In genomic region chr3:37992271-37993066, GRCh38 we compare ENCODE assay signal across 13 cellular contexts. TPM values are rescaled to one million over a fixed set of nuclear protein-coding genes. Genes with fewer than 3 reads are reported as not detected.
DNase-seq lines count a peak whose midpoint lies in the region; ATAC-seq and TF ChIP-seq lines count a peak whose summit lies in the region.
"Had no signal": no experiment of that assay in that cellular context is flagged by ENCODE, and none has a peak within 500 bp of the region (broad histone marks: within the 10 kb centered on the region; RNA-seq: fewer than 3 reads in every experiment).

No MANE protein-coding gene starts in this region.

- peak overlapping the region; percentile 17 for H3K27ac ChIP-seq in upper lobe of right lung

- no peak for ATAC-seq in Right ventricle myocardium superior (ENCODE audit: poor library complexity)
- ATAC-seq in left ventricle myocardium superior: no peak
- ATAC-seq in central memory CD8-positive, alpha-beta T cell (replicated peaks; ENCODE audit: extremely low read depth, poor library complexity, severe bottlenecking): no peak
- ATAC-seq in upper lobe of right lung: peak; percentile 46
- ATAC-seq in GM18519 (IDR thresholded peaks at IDR 0.05; ENCODE audit: low FRiP score, unreplicated experiment): no peak
- no peak for ATAC-seq in HG02623 (IDR thresholded peaks at IDR 0.05; ENCODE audit: unreplicated experiment)

- no peaks in the 10 kb centered on the region for H3K27me3 Mint-ChIP-seq in central memory CD8-positive, alpha-beta T cell
- H3K27me3 Mint-ChIP-seq in mesothelial cell of epicardium (ENCODE audit: low read depth): peaks cover 4% of the 10 kb centered on the region

- H3K36me3 Mint-ChIP-seq in central memory CD8-positive, alpha-beta T cell (ENCODE audit: insufficient read depth): peaks cover 10% of the 10 kb centered on the region
- no peaks in the 10 kb centered on the region for H3K36me3 Mint-ChIP-seq in mesothelial cell of epicardium

- peak; percentile 21 for DNase-seq in Right ventricle myocardium superior
- DNase-seq in left ventricle myocardium superior: no peak
- DNase-seq in central memory CD8-positive, alpha-beta T cell (ENCODE audit: low spot score in 2 of 2): no peak
- DNase-seq in mesothelial cell of epicardium (ENCODE audit: low spot score in 2 of 2, unreplicated experiment in 2 of 2): no peak
- peak; percentile 61 for DNase-seq in upper lobe of right lung
- no peak for DNase-seq in EL
- DNase-seq: foreskin fibroblast, NCI-H1694, retina, T-helper 1 cell had no signal

- no peaks in the 10 kb centered on the region for H3K27me3 ChIP-seq in upper lobe of right lung

- peak overlapping the region; percentile 94 for H3K4me3 Mint-ChIP-seq in central memory CD8-positive, alpha-beta T cell
- peak overlapping the region; percentile 20 for H3K4me3 Mint-ChIP-seq in mesothelial cell of epicardium

- intact Hi-C loops in Right ventricle myocardium superior (cut with DNase I): no loop called here
- intact Hi-C loops in left ventricle myocardium superior (cut with micrococcal nuclease): no loop called here
- intact Hi-C loops in upper lobe of right lung (cut with DNase I): no loop called here

- no peak for TF ChIP-seq CTCF in mesothelial cell of epicardium (IDR thresholded peaks at IDR 0.05; ENCODE audit: unreplicated experiment)
- no peak for TF ChIP-seq CTCF in upper lobe of right lung (IDR thresholded peaks at IDR 0.05)

- peaks cover 42% of the 10 kb centered on the region for H3K4me1 Mint-ChIP-seq in central memory CD8-positive, alpha-beta T cell
- H3K4me1 Mint-ChIP-seq in mesothelial cell of epicardium: peaks cover 24% of the 10 kb centered on the region

- no peaks in the 10 kb centered on the region for H3K9me3 Mint-ChIP-seq in central memory CD8-positive, alpha-beta T cell
- no peaks in the 10 kb centered on the region for H3K9me3 Mint-ChIP-seq in mesothelial cell of epicardium

- H3K36me3 ChIP-seq in upper lobe of right lung: no peaks in the 10 kb centered on the region

- H3K9me3 ChIP-seq in upper lobe of right lung: no peaks in the 10 kb centered on the region

- no peak overlapping the region for H3K4me3 ChIP-seq in upper lobe of right lung

- no peak overlapping the region for H3K27ac Mint-ChIP-seq in central memory CD8-positive, alpha-beta T cell (ENCODE audit: low read depth)
- no peak overlapping the region for H3K27ac Mint-ChIP-seq in mesothelial cell of epicardium

- H3K4me1 ChIP-seq in upper lobe of right lung: peaks cover 6% of the 10 kb centered on the region

RNA-seq across cellular contexts. Expression of gene VILL, which starts 1.9 kb away (rescaled TPM):
- total RNA-seq in Right ventricle myocardium superior (4.0 TPM), left ventricle myocardium superior (2.7 TPM), mesothelial cell of epicardium (15.3 to 16.7 TPM (median 16.4 TPM) in 3 replicates), upper lobe of right lung (8.9 TPM)

RNA-seq across cellular contexts. Expression of gene PLCD1, which starts 37.0 kb away (rescaled TPM):
- total RNA-seq in Right ventricle myocardium superior (8.5 TPM), left ventricle myocardium superior (6.9 TPM), mesothelial cell of epicardium (19.0 to 20.8 TPM (median 20.7 TPM) in 3 replicates), upper lobe of right lung (32.2 TPM)

RNA-seq across cellular contexts. Expression of gene DLEC1, which starts 46.5 kb away (rescaled TPM):
- total RNA-seq in Right ventricle myocardium superior: 0.16 TPM
- 1.1 TPM for total RNA-seq in left ventricle myocardium superior
- total RNA-seq in mesothelial cell of epicardium: 1.3 to 1.8 TPM (median 1.4 TPM) in 3 replicates
- total RNA-seq in upper lobe of right lung: 2.7 TPM
- total RNA-seq: G401 had no signal

Comparison
In these comparisons a context has a peak if more than half of its experiments do, and no peak if none do; other contexts are left out.
1. DNase-seq: peak in Right ventricle myocardium superior (single experiment) and upper lobe of right lung (single experiment); none in left ventricle myocardium superior (single experiment), central memory CD8-positive, alpha-beta T cell (0 of 2), mesothelial cell of epicardium (0 of 2) and EL (single experiment).